Comparison of ENCODE assay signal across 1 cellular context in the genomic region with DNA sequence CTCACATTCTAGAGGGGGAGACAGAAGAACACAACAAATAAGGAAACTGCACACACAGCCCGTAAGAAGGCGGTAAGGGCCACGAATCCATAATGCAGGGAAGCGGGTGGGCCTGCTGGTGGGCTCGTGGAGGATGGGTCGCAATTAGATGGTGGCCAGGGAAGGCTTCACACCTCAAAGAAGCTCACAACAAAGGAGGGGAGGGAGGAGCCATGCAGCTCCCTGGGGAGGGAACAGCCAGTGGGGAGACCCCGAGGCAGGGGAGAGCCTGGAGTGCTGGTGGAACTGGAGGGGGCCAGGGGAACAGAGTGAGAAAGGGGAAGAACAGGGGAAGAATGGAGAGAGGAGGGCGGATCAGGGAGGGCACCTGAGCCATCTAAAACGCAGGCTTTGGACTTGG.
TF ChIP-seq lines count a peak whose summit lies in the region.

No MANE protein-coding gene starts in this region.

TF ChIP-seq in GM23338, 12 proteins besides CTCF, POLR2A, EP300 and RAD21 (continued from another document):
- TF ChIP-seq, protein P1, sequence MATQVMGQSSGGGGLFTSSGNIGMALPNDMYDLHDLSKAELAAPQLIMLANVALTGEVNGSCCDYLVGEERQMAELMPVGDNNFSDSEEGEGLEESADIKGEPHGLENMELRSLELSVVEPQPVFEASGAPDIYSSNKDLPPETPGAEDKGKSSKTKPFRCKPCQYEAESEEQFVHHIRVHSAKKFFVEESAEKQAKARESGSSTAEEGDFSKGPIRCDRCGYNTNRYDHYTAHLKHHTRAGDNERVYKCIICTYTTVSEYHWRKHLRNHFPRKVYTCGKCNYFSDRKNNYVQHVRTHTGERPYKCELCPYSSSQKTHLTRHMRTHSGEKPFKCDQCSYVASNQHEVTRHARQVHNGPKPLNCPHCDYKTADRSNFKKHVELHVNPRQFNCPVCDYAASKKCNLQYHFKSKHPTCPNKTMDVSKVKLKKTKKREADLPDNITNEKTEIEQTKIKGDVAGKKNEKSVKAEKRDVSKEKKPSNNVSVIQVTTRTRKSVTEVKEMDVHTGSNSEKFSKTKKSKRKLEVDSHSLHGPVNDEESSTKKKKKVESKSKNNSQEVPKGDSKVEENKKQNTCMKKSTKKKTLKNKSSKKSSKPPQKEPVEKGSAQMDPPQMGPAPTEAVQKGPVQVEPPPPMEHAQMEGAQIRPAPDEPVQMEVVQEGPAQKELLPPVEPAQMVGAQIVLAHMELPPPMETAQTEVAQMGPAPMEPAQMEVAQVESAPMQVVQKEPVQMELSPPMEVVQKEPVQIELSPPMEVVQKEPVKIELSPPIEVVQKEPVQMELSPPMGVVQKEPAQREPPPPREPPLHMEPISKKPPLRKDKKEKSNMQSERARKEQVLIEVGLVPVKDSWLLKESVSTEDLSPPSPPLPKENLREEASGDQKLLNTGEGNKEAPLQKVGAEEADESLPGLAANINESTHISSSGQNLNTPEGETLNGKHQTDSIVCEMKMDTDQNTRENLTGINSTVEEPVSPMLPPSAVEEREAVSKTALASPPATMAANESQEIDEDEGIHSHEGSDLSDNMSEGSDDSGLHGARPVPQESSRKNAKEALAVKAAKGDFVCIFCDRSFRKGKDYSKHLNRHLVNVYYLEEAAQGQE (IDR thresholded peaks at IDR 0.05; ENCODE audit: unreplicated experiment): no peak
- TF ChIP-seq NANOG (IDR thresholded peaks at IDR 0.05; ENCODE audit: borderline replicate concordance) (no peak), EZH2 (IDR thresholded peaks at IDR 0.05; ENCODE audit: low read depth, unreplicated experiment) (no peak), JUNB (IDR thresholded peaks at IDR 0.05; ENCODE audit: unreplicated experiment) (no peak), ZNF114 (CRISPR knock-in tag; IDR thresholded peaks at IDR 0.05) (no peak), ZNF462 (CRISPR knock-in tag; IDR thresholded peaks at IDR 0.05) (no peak), ZNF331 (CRISPR knock-in tag; IDR thresholded peaks at IDR 0.05; ENCODE audit: low read depth) (no peak), POLR2AphosphoS5 (IDR thresholded peaks at IDR 0.05; ENCODE audit: low read depth) (no peak), STAT1 (IDR thresholded peaks at IDR 0.05; ENCODE audit: unreplicated experiment) (no peak)
